8 cellular contexts compared by ENCODE assay signal in genomic region chr10:71727429-71728217, GRCh38. TPM values are rescaled to one million over a fixed set of nuclear protein-coding genes. Genes with fewer than 3 reads are reported as not detected.
A peak's percentile ranks its signal among the peaks of the same experiment; 100 is the strongest.
DNase-seq lines count a peak whose midpoint lies in the region; ATAC-seq, FAIRE-seq and TF ChIP-seq lines count a peak whose summit lies in the region.

No MANE protein-coding gene starts in this region.

- H3K9ac ChIP-seq in BLaER1 (peak overlapping the region; percentile 34; the same call in 1 of the 2 replicates), K562 (ENCODE audit: insufficient read depth in 1 of 2, low read depth in 2 of 2, low read length in 2 of 2) (peak overlapping the region; percentile 9 to 73)

- no peak for TF ChIP-seq RAD21 in K562 (CRISPR knock-in tag; conservative IDR thresholded peaks at IDR 0.05 in 1 of 2, IDR thresholded peaks at IDR 0.05 in 1 of 2)

- FAIRE-seq in K562 (lab: Jason Lieb, UNC): peak; percentile 63

- CTCF ChIA-PET in K562 (lab: Yijun Ruan, JAX; ENCODE audit: low intra/inter-chr PET ratio): interaction anchor here (1.1 kb wide), 1 partner anchor 168 kb away, joined by 3 read pairs; no protein-coding TSS in a partner anchor

- no TSS peak for BruUV-seq in K562 (replicated peaks; lab: Mats Ljungman, UMichigan)

- intact Hi-C loops in K562 (cut with micrococcal nuclease): loop anchor here (2.0 kb wide), 1 partner anchor 19 kb away; no protein-coding TSS in a partner anchor

- H3K9me1 ChIP-seq in K562 (ENCODE audit: control insufficient read depth, insufficient read depth, low read length): no peaks in the 10 kb centered on the region

- peak overlapping the region; percentile 46 for H3K27ac ChIP-seq in BLaER1
- H3K27ac ChIP-seq in K562 (ENCODE audit: extremely low read depth, low read depth, low read length): peak overlapping the region; percentile 37; the same call in 1 of the 3 replicates
- H3K27ac ChIP-seq in lung (ENCODE audit: low read depth in 1 of 2, low read length in 1 of 2): peak overlapping the region; percentile 42 to 87
- peak overlapping the region in 3 of 4 donors; percentile 74 to 77 (median 77) for H3K27ac ChIP-seq in tibial nerve
- no peak overlapping the region for H3K27ac ChIP-seq in foreskin keratinocyte

- H2AFZ ChIP-seq in K562 (ENCODE audit: low read depth, low read length): peak overlapping the region; percentile 70

- WGBS in K562 (ENCODE audit: insufficient coverage, low coverage, missing lambda C conversion rate): 45% methylated on average over 12 of the region's 12 CpGs
- 17 to 29% methylated on average over 12 of the region's 12 CpGs for WGBS in lung, 2 donors
- 53 to 57% methylated on average over 12 of the region's 12 CpGs for WGBS in tibial nerve, 2 donors

- H3K4me3 ChIP-seq in BLaER1 (no peak overlapping the region), K562 (no peak overlapping the region), lung (no peak overlapping the region), tibial nerve (no peak overlapping the region)

- TF ChIP-seq EP300 in K562 (IDR thresholded peaks at IDR 0.05; ENCODE audit: low read length) (no peak), tibial nerve (IDR thresholded peaks at IDR 0.05) (peak in 1 of 2 donors; percentile 66)

- POLR2A ChIA-PET in K562 (lab: Yijun Ruan, JAX): interaction anchor here (0.6 to 1.1 kb wide), 6 partner anchors 7 to 114 kb away, joined by 3 to 4 read pairs (median 3); partner anchors contain the start of gene C10orf105

- no peaks in the 10 kb centered on the region for H3K36me3 ChIP-seq in BLaER1
- H3K36me3 ChIP-seq in K562 (ENCODE audit: control insufficient read depth, insufficient read depth, low read length): no peaks in the 10 kb centered on the region
- H3K36me3 ChIP-seq in lung (ENCODE audit: control insufficient read depth in 2 of 2, insufficient read depth in 2 of 2, low read length in 2 of 2): no peaks in the 10 kb centered on the region
- H3K36me3 ChIP-seq in tibial nerve: no peaks in the 10 kb centered on the region

- no peaks in the 10 kb centered on the region for H3K79me2 ChIP-seq in K562 (ENCODE audit: control insufficient read depth, insufficient read depth, low read length)

- TF ChIP-seq POLR2A in K562 (conservative IDR thresholded peaks at IDR 0.05) (no peak), tibial nerve (IDR thresholded peaks at IDR 0.05) (no peak)

- H3K27me3 ChIP-seq in BLaER1 (no peaks in the 10 kb centered on the region), K562 (ENCODE audit: control insufficient read depth in 2 of 2, insufficient read depth in 2 of 2, low read length in 2 of 2) (no peaks in the 10 kb centered on the region; a peak in 1 of 5 replicates), lung (ENCODE audit: control insufficient read depth, insufficient read depth) (no peaks in the 10 kb centered on the region), tibial nerve (no peaks in the 10 kb centered on the region), foreskin keratinocyte (peaks cover under 1% of the 10 kb centered on the region)

- H4K20me1 ChIP-seq in BLaER1: no peaks in the 10 kb centered on the region
- H4K20me1 ChIP-seq in K562 (replicated peaks; ENCODE audit: control insufficient read depth, insufficient read depth, low read length): no peaks in the 10 kb centered on the region

- H3K4me2 ChIP-seq in BLaER1 (peak overlapping the region; percentile 78), K562 (ENCODE audit: insufficient read depth, low read length) (peak overlapping the region; percentile 28; the same call in 1 of the 2 replicates)

- in situ Hi-C loops in K562 (cut with MboI): no loop called here

- H3K9me3 ChIP-seq in BLaER1 (no peaks in the 10 kb centered on the region), K562 (replicated peaks; ENCODE audit: control insufficient read depth, insufficient read depth, low read depth, low read length) (no peaks in the 10 kb centered on the region), lung (ENCODE audit: control insufficient read depth in 2 of 2, insufficient read depth in 1 of 2, low read length in 1 of 2) (no peaks in the 10 kb centered on the region), tibial nerve (no peaks in the 10 kb centered on the region)

- H3K4me1 ChIP-seq in BLaER1 (peaks cover 75% of the 10 kb centered on the region), K562 (replicated peaks in 1 of 2; ENCODE audit: control insufficient read depth in 2 of 2, insufficient read depth in 2 of 2, low read length in 2 of 2) (peaks cover 31 to 64% of the 10 kb centered on the region in 2 experiments), lung (ENCODE audit: control insufficient read depth in 2 of 2, insufficient read depth in 2 of 2, low read length in 2 of 2) (peaks cover 3 to 24% of the 10 kb centered on the region in 2 donors), tibial nerve (peaks cover 0 to 46% (median 37%) of the 10 kb centered on the region in 4 donors), foreskin keratinocyte (peaks cover 6% of the 10 kb centered on the region)

- DNase-seq in SKM-1 (lab: John Stamatoyannopoulos, UW; ENCODE audit: unreplicated experiment) (peak; percentile 94), K562 (ENCODE audit: extremely low read depth in 1 of 4, low spot score in 3 of 4) (peak in 2 of 4 experiments; percentile 42 to 63), lung (ENCODE audit: low spot score) (peak; percentile 62), tibial nerve (ENCODE audit: low spot score in 2 of 2) (peak; percentile 51 to 57), foreskin keratinocyte (no peak)

- ATAC-seq in GM19324 (IDR thresholded peaks at IDR 0.05; ENCODE audit: low FRiP score, unreplicated experiment) (peak; percentile 60), HG03432 (IDR thresholded peaks at IDR 0.05; ENCODE audit: unreplicated experiment) (peak; percentile 61), K562 (peak; percentile 48), lung (ENCODE audit: insufficient read depth, low FRiP score) (peak; percentile 60), foreskin keratinocyte (no peak)

- TF ChIP-seq CTCF in K562 (IDR thresholded peaks at IDR 0.05 in 2 of 3, conservative IDR thresholded peaks at IDR 0.05 in 1 of 3; ENCODE audit: insufficient read depth in 2 of 3, low read depth in 1 of 3, low read length in 3 of 3): no peak
- TF ChIP-seq CTCF in lung (IDR thresholded peaks at IDR 0.05; ENCODE audit: control extremely low read depth, extremely low read depth): no peak
- TF ChIP-seq CTCF in tibial nerve (IDR thresholded peaks at IDR 0.05): no peak
- TF ChIP-seq CTCF in foreskin keratinocyte (conservative IDR thresholded peaks at IDR 0.05): no peak

RNA-seq across cellular contexts. Expression of gene C10orf105, which starts 8.0 kb away (rescaled TPM):
- 0.09 TPM in 1 of 2 replicates, not detected in the other for total RNA-seq in K562 (2011; cell fraction: chromatin; rRNA removed; ENCODE audit: low replicate concordance)
- total RNA-seq in K562 (2011; cell fraction: nucleolus; rRNA removed): 0.17 TPM in 1 of 2 replicates, not detected in the other
- not detected in 2 replicates for total RNA-seq in K562 (2011; cell fraction: nucleoplasm; rRNA removed)
- not detected in 2 replicates for total RNA-seq in K562 (2014; rRNA removed)
- total RNA-seq in K562 (2014; rRNA removed; fragmentation: Illumina TruSeq; extraction: Trizol): 0.03 and 0.04 TPM in 2 replicates
- 0.15 and 0.25 TPM in 2 replicates for total RNA-seq in K562 (2015; rRNA removed; fragmentation: Illumina TruSeq; extraction: Trizol)
- total RNA-seq in K562 (2021): 0.09 TPM in 2 replicates
- polyA plus RNA-seq in K562 (2011; rRNA removed): 0.04 TPM in 2 replicates
- 0.01 and 0.12 TPM in 2 replicates for polyA plus RNA-seq in K562 (2011; cell fraction: cytosol; rRNA removed)
- 0.10 TPM in 1 of 2 replicates, not detected in the other for polyA plus RNA-seq in K562 (2011; cell fraction: nucleus; rRNA removed)
- polyA plus RNA-seq in K562 (2012): 0.40 and 0.58 TPM in 2 replicates
- polyA plus RNA-seq in K562 (2014; fragmentation: Illumina TruSeq; extraction: Trizol): 0.03 and 0.07 TPM in 2 replicates
- not detected for polyA plus RNA-seq in K562 (2014; fragmentation: Nextera tagmentation; extraction: Ambion mirVana)
- 0.04 and 0.11 TPM in 2 replicates for polyA plus RNA-seq in K562 (2014; rRNA removed)
- polyA minus RNA-seq in K562 (2011; rRNA and poly(A)+ RNA removed): 0.18 TPM in 1 of 2 replicates, not detected in the other
- polyA minus RNA-seq in K562 (2011; cell fraction: cytosol; rRNA and poly(A)+ RNA removed): 0.19 TPM in 1 of 2 replicates, not detected in the other
- under 0.01 and 0.11 TPM in 2 replicates for polyA minus RNA-seq in K562 (2011; cell fraction: nucleus; rRNA and poly(A)+ RNA removed)
- total RNA-seq in lung: under 1 TPM; 0.14 to 0.58 TPM
- polyA plus RNA-seq in lung: under 1 TPM; 0.20 to 0.34 TPM
- under 1 TPM; 0.20 to 0.42 (median 0.26) TPM for total RNA-seq in tibial nerve
- not detected in 2 replicates for total RNA-seq in foreskin keratinocyte
- polyA plus RNA-seq in foreskin keratinocyte: not detected in 2 replicates

RNA-seq across cellular contexts. Expression of gene VSIR, which starts 45.7 kb away (rescaled TPM):
- total RNA-seq in K562 (2011; cell fraction: chromatin; rRNA removed; ENCODE audit: low replicate concordance): 4.2 and 14.4 TPM in 2 replicates
- total RNA-seq in K562 (2011; cell fraction: nucleolus; rRNA removed): 9.6 and 14.8 TPM in 2 replicates
- total RNA-seq in K562 (2011; cell fraction: nucleoplasm; rRNA removed): 9.2 and 10.6 TPM in 2 replicates
- total RNA-seq in K562 (2014; rRNA removed) (12.7 and 13.1 TPM in 2 replicates), K562 (2014; rRNA removed; fragmentation: Illumina TruSeq; extraction: Trizol) (2.4 and 3.0 TPM in 2 replicates), K562 (2015; rRNA removed; fragmentation: Illumina TruSeq; extraction: Trizol) (20.1 and 20.5 TPM in 2 replicates), K562 (2021) (15.2 and 15.7 TPM in 2 replicates), lung (100 to 1,000 TPM in 1 of 2 donors, 10 to 100 TPM in 1; 55.2 to 114 TPM), tibial nerve (100 to 1,000 TPM; 133 to 227 (median 151) TPM), foreskin keratinocyte (4.0 and 5.2 TPM in 2 replicates)
- polyA plus RNA-seq in K562 (2011; rRNA removed) (6.3 and 7.9 TPM in 2 replicates), K562 (2014; fragmentation: Illumina TruSeq; extraction: Trizol) (12.1 and 15.1 TPM in 2 replicates), K562 (2014; fragmentation: Nextera tagmentation; extraction: Ambion mirVana) (under 1 TPM; 0.14 to 0.41 TPM), K562 (2014; rRNA removed) (9.3 and 12.6 TPM in 2 replicates), lung (100 to 1,000 TPM in 1 of 2 donors, 10 to 100 TPM in 1; 32.3 to 244 TPM), foreskin keratinocyte (5.2 and 6.1 TPM in 2 replicates)
- 4.8 and 19.8 TPM in 2 replicates for polyA plus RNA-seq in K562 (2011; cell fraction: cytosol; rRNA removed)
- polyA plus RNA-seq in K562 (2011; cell fraction: nucleus; rRNA removed): 7.5 and 24.7 TPM in 2 replicates
- 17.5 and 209 TPM in 2 replicates for polyA plus RNA-seq in K562 (2012)
- 2.1 and 6.2 TPM in 2 replicates for polyA minus RNA-seq in K562 (2011; rRNA and poly(A)+ RNA removed)
- polyA minus RNA-seq in K562 (2011; cell fraction: cytosol; rRNA and poly(A)+ RNA removed): 4.9 and 8.1 TPM in 2 replicates
- 6.1 and 8.9 TPM in 2 replicates for polyA minus RNA-seq in K562 (2011; cell fraction: nucleus; rRNA and poly(A)+ RNA removed)

Comparison
In these comparisons a context has a peak if more than half of its experiments do, and no peak if none do; other contexts are left out.
1. DNase-seq: peak in SKM-1 (single experiment), lung (single experiment) and tibial nerve (2 of 2); none in foreskin keratinocyte (0 of 2).